Comparison of ENCODE assay signal across 1 cellular context in the genomic region with DNA sequence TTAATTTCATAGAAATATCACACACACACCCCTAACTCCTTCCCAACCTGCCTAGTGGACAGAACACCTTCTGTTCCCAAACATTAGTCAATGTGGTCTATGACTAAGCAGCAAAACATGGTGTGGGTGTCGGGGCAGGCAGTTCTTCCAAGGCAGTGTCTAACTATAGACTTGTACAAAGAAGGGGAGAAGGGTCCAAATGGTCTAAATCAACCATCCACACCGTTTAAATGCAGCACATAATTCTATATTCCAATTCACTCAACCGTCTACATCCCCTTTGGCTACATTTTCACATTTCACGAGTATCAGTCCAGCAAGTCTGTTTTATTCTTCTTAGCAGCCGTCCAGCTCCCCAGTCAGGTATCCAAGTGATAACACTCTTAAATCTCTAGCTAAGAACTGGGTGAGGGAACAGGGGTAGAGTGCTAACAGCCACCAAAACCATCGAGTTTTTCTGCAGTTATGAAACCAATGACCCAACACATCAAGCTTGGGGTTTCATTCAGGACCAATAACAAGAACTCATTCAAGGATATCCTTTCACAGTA.
TF ChIP-seq lines count a peak whose summit lies in the region.

No MANE protein-coding gene starts in this region.

TF ChIP-seq in HEK293, 187 proteins besides CTCF, POLR2A, EP300 and RAD21 (continued from another document and continues in another):
- no peak for TF ChIP-seq PRDM2 (tag by site-specific recombination; IDR thresholded peaks at IDR 0.05; ENCODE audit: borderline replicate concordance)
- no peak for TF ChIP-seq ZNF610 (tag by site-specific recombination; IDR thresholded peaks at IDR 0.05; ENCODE audit: borderline replicate concordance)
- peak; percentile 97 for TF ChIP-seq ZSCAN16 (tag by site-specific recombination; IDR thresholded peaks at IDR 0.05)
- no peak for TF ChIP-seq ZNF792 (tag by site-specific recombination; IDR thresholded peaks at IDR 0.05)
- TF ChIP-seq ZNF76 (tag by site-specific recombination; IDR thresholded peaks at IDR 0.05; ENCODE audit: borderline replicate concordance, low read depth) = no peak
- no peak for TF ChIP-seq ZNF155 (tag by site-specific recombination; IDR thresholded peaks at IDR 0.05)
- peak; percentile 99 for TF ChIP-seq ZNF600 (tag by site-specific recombination; IDR thresholded peaks at IDR 0.05)
- TF ChIP-seq ZNF704 (tag by site-specific recombination; IDR thresholded peaks at IDR 0.05) = no peak
- no peak for TF ChIP-seq ZNF324 (tag by site-specific recombination; IDR thresholded peaks at IDR 0.05)
- TF ChIP-seq ZNF146 (tag by site-specific recombination; IDR thresholded peaks at IDR 0.05) = no peak
- TF ChIP-seq ZNF433 (tag by site-specific recombination; IDR thresholded peaks at IDR 0.05; ENCODE audit: low read depth) = no peak
- TF ChIP-seq ZNF239 (tag by site-specific recombination; IDR thresholded peaks at IDR 0.05) = no peak
- TF ChIP-seq ZNF398 (tag by site-specific recombination; IDR thresholded peaks at IDR 0.05) = no peak
- no peak; the same call in 1 of the 2 replicates for TF ChIP-seq WT1 (tag by site-specific recombination; IDR thresholded peaks at IDR 0.05)
- peak; percentile 24; the same call in 1 of the 2 replicates for TF ChIP-seq ZNF2 (tag by site-specific recombination; IDR thresholded peaks at IDR 0.05)
- TF ChIP-seq, protein P1, sequence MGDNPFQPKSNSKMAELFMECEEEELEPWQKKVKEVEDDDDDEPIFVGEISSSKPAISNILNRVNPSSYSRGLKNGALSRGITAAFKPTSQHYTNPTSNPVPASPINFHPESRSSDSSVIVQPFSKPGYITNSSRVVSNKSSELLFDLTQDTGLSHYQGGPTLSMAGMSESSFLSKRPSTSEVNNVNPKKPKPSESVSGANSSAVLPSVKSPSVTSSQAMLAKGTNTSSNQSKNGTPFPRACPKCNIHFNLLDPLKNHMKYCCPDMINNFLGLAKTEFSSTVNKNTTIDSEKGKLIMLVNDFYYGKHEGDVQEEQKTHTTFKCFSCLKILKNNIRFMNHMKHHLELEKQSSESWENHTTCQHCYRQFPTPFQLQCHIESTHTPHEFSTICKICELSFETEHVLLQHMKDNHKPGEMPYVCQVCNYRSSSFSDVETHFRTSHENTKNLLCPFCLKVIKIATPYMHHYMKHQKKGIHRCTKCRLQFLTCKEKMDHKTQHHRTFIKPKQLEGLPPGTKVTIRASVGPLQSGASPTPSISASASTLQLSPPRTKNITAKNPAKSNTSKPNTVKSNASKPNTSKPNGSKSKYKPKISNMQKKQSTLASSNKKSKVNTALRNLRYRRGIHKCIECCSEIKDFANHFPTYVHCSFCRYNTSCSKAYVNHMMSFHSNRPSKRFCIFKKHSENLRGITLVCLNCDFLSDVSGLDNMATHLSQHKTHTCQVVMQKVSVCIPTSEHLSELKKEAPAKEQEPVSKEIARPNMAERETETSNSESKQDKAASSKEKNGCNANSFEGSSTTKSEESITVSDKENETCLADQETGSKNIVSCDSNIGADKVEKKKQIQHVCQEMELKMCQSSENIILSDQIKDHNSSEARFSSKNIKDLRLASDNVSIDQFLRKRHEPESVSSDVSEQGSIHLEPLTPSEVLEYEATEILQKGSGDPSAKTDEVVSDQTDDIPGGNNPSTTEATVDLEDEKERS (tag by site-specific recombination; IDR thresholded peaks at IDR 0.05) = no peak
- no peak for TF ChIP-seq HOXD13 (CRISPR knock-in tag; IDR thresholded peaks at IDR 0.05; ENCODE audit: borderline replicate concordance)
- TF ChIP-seq GFI1B (tag by site-specific recombination; IDR thresholded peaks at IDR 0.05) = no peak
- no peak for TF ChIP-seq REPIN1 (tag by site-specific recombination; IDR thresholded peaks at IDR 0.05; ENCODE audit: low read depth)
- no peak for TF ChIP-seq ZNF639 (tag by site-specific recombination; IDR thresholded peaks at IDR 0.05)
- TF ChIP-seq, protein P2, sequence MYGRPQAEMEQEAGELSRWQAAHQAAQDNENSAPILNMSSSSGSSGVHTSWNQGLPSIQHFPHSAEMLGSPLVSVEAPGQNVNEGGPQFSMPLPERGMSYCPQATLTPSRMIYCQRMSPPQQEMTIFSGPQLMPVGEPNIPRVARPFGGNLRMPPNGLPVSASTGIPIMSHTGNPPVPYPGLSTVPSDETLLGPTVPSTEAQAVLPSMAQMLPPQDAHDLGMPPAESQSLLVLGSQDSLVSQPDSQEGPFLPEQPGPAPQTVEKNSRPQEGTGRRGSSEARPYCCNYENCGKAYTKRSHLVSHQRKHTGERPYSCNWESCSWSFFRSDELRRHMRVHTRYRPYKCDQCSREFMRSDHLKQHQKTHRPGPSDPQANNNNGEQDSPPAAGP (tag by site-specific recombination; IDR thresholded peaks at IDR 0.05) = no peak
- TF ChIP-seq, protein P3, sequence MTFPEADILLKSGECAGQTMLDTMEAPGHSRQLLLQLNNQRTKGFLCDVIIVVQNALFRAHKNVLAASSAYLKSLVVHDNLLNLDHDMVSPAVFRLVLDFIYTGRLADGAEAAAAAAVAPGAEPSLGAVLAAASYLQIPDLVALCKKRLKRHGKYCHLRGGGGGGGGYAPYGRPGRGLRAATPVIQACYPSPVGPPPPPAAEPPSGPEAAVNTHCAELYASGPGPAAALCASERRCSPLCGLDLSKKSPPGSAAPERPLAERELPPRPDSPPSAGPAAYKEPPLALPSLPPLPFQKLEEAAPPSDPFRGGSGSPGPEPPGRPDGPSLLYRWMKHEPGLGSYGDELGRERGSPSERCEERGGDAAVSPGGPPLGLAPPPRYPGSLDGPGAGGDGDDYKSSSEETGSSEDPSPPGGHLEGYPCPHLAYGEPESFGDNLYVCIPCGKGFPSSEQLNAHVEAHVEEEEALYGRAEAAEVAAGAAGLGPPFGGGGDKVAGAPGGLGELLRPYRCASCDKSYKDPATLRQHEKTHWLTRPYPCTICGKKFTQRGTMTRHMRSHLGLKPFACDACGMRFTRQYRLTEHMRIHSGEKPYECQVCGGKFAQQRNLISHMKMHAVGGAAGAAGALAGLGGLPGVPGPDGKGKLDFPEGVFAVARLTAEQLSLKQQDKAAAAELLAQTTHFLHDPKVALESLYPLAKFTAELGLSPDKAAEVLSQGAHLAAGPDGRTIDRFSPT (tag by site-specific recombination; IDR thresholded peaks at IDR 0.05) = no peak
- no peak for TF ChIP-seq ZNF354C (tag by site-specific recombination; IDR thresholded peaks at IDR 0.05; ENCODE audit: borderline replicate concordance, low read depth)
- no peak for TF ChIP-seq ZNF777 (tag by site-specific recombination; IDR thresholded peaks at IDR 0.05; ENCODE audit: borderline replicate concordance)
- TF ChIP-seq, protein P4, sequence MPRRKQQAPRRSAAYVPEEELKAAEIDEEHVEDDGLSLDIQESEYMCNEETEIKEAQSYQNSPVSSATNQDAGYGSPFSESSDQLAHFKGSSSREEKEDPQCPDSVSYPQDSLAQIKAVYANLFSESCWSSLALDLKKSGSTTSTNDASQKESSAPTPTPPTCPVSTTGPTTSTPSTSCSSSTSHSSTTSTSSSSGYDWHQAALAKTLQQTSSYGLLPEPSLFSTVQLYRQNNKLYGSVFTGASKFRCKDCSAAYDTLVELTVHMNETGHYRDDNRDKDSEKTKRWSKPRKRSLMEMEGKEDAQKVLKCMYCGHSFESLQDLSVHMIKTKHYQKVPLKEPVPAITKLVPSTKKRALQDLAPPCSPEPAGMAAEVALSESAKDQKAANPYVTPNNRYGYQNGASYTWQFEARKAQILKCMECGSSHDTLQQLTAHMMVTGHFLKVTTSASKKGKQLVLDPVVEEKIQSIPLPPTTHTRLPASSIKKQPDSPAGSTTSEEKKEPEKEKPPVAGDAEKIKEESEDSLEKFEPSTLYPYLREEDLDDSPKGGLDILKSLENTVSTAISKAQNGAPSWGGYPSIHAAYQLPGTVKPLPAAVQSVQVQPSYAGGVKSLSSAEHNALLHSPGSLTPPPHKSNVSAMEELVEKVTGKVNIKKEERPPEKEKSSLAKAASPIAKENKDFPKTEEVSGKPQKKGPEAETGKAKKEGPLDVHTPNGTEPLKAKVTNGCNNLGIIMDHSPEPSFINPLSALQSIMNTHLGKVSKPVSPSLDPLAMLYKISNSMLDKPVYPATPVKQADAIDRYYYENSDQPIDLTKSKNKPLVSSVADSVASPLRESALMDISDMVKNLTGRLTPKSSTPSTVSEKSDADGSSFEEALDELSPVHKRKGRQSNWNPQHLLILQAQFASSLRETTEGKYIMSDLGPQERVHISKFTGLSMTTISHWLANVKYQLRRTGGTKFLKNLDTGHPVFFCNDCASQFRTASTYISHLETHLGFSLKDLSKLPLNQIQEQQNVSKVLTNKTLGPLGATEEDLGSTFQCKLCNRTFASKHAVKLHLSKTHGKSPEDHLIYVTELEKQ (tag by site-specific recombination; IDR thresholded peaks at IDR 0.05; ENCODE audit: borderline replicate concordance) = no peak
- no peak for TF ChIP-seq ZNF747 (tag by site-specific recombination; IDR thresholded peaks at IDR 0.05)
- no peak for TF ChIP-seq ZNF48 (tag by site-specific recombination; IDR thresholded peaks at IDR 0.05)
- TF ChIP-seq, protein P5, sequence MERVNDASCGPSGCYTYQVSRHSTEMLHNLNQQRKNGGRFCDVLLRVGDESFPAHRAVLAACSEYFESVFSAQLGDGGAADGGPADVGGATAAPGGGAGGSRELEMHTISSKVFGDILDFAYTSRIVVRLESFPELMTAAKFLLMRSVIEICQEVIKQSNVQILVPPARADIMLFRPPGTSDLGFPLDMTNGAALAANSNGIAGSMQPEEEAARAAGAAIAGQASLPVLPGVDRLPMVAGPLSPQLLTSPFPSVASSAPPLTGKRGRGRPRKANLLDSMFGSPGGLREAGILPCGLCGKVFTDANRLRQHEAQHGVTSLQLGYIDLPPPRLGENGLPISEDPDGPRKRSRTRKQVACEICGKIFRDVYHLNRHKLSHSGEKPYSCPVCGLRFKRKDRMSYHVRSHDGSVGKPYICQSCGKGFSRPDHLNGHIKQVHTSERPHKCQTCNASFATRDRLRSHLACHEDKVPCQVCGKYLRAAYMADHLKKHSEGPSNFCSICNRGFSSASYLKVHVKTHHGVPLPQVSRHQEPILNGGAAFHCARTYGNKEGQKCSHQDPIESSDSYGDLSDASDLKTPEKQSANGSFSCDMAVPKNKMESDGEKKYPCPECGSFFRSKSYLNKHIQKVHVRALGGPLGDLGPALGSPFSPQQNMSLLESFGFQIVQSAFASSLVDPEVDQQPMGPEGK (tag by site-specific recombination; IDR thresholded peaks at IDR 0.05) = peak; percentile 24; the same call in 1 of the 2 replicates
